Comparison of ENCODE assay signal across 32 cellular contexts in the genomic region with DNA sequence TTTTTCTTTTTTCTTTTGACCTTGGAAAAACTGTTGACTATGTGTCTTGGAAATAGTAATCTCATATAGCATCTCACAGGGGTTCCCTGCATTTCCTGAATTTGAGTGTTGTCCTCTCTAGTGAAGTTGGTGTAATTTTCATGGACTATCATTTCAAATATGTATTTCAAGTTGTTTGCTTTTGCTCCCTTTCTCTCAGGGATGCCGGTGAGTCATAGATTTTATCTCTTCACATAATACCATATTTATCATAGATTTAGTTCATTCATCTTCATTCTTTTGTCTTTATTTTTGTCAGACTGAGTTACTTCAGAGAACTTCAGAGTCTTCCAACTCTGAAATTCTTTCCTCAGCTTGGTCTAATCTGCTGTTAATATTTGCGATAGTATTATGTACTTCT.
"Had no signal": no experiment of that assay in that cellular context is flagged by ENCODE, and none has a peak within 500 bp of the region (broad histone marks: within the 10 kb centered on the region; RNA-seq: fewer than 3 reads in every experiment).

No MANE protein-coding gene starts in this region.

- H3K36me3 ChIP-seq: ascending aorta, breast epithelium, cardiac muscle cell, WERI-Rb-1 had no signal

- H3K9me3 ChIP-seq: ascending aorta had no signal

- H3K27me3 Mint-ChIP-seq: activated B cell treated with CpG ODN at 0.5 μM for 24 hours; activated CD8-positive, alpha-beta T cell treated with anti-CD3 and anti-CD28 coated beads for 36 hours; activated naive CD8-positive, alpha-beta T cell; activated T-helper 17 cell treated with anti-CD3 and anti-CD28 coated beads, Interleukin-2, amount 50 U/mL, for 72 hours; brain; dendritic cell treated with granulocyte-macrophage colony-stimulating factor and Interleukin-4, amounts not matched to agents 40 ng/mL and 50 ng/mL, for 4 days had no signal

- H3K4me3 ChIP-seq: ascending aorta, breast epithelium, cardiac muscle cell, coronary artery, dorsolateral prefrontal cortex had no signal

- H3K27me3 ChIP-seq: ascending aorta, breast epithelium, cardiac muscle cell, dorsolateral prefrontal cortex had no signal

- H3K4me3 Mint-ChIP-seq: activated B cell treated with CpG ODN at 0.5 μM for 24 hours; activated CD8-positive, alpha-beta T cell treated with anti-CD3 and anti-CD28 coated beads for 36 hours; activated naive CD8-positive, alpha-beta T cell; activated T-cell treated with anti-CD3 and anti-CD28 coated beads, Interleukin-2, amount 50 U/mL, for 4 hours; activated T-helper 17 cell treated with anti-CD3 and anti-CD28 coated beads, Interleukin-2, amount 50 U/mL, for 72 hours; brain; dendritic cell treated with granulocyte-macrophage colony-stimulating factor and Interleukin-4, amounts not matched to agents 40 ng/mL and 50 ng/mL, for 4 days; endodermal cell; T-helper 2 cell treated with Interferon-gamma antibody and Interleukin-4, amounts not matched to agents 5 μg/mL and 100 μg/mL, for 36 hours had no signal

- H3K4me1 Mint-ChIP-seq: activated B cell treated with CpG ODN at 0.5 μM for 24 hours; activated T-helper 17 cell treated with anti-CD3 and anti-CD28 coated beads, Interleukin-2, amount 50 U/mL, for 72 hours; endodermal cell had no signal

- H3K4me1 ChIP-seq: ascending aorta, breast epithelium had no signal

- DNase-seq: activated B cell treated with CpG ODN at 0.5 μM for 24 hours; activated CD4-positive, alpha-beta T cell treated with anti-CD3 and anti-CD28 coated beads for 48 hours; activated CD4-positive, alpha-beta T cell treated with anti-CD3 and anti-CD28 coated beads, Interleukin-2, amount 50 U/mL, for 1 hour; activated CD4-positive, alpha-beta T cell treated with anti-CD3 and anti-CD28 coated beads, Interleukin-2, amount 50 U/mL, for 48 hours; activated CD8-positive, alpha-beta memory T cell treated with anti-CD3 and anti-CD28 coated beads for 24 hours; activated CD8-positive, alpha-beta T cell treated with anti-CD3 and anti-CD28 coated beads for 36 hours; activated effector memory CD4-positive, alpha-beta T cell treated with Interleukin-2 at 50 U/mL for 16 hours; activated gamma-delta T cell treated with Interleukin-2 at 50 U/mL for 16 hours; activated naive CD4-positive, alpha-beta T cell treated with anti-CD3 and anti-CD28 coated beads, Interleukin-2, amount 50 U/mL, for 16 hours; activated naive CD4-positive, alpha-beta T cell treated with Interleukin-2 at 50 U/mL for 16 hours; activated T-cell treated with anti-CD3 and anti-CD28 coated beads, Interleukin-2, amount 50 U/mL, for 4 hours; central memory CD4-positive, alpha-beta T cell; cerebellar nuclear complex; dorsolateral prefrontal cortex; effector memory CD4-positive, alpha-beta T cell; endodermal cell; foreskin fibroblast; head of caudate nucleus; hippocampal formation; T1000; WERI-Rb-1 had no signal

- H3K27ac ChIP-seq: ascending aorta, breast epithelium, cardiac muscle cell, coronary artery, WERI-Rb-1 had no signal

- H3K36me3 Mint-ChIP-seq: activated naive CD8-positive, alpha-beta T cell; brain had no signal

- ATAC-seq: activated CD4-positive, CD25-positive, alpha-beta regulatory T cell treated with anti-CD3 and anti-CD28 coated beads, Interleukin-2, amount 50 U/mL, for 24 hours; activated CD8-positive, alpha-beta T cell treated with anti-CD3 and anti-CD28 coated beads for 36 hours; activated T-cell treated with anti-CD3 and anti-CD28 coated beads, Interleukin-2, amount 50 U/mL, for 4 hours; activated T-helper 17 cell treated with anti-CD3 and anti-CD28 coated beads, Interleukin-2, amount 50 U/mL, for 72 hours; esophagus mucosa had no signal

- H3K27ac Mint-ChIP-seq: activated B cell treated with CpG ODN at 0.5 μM for 24 hours; activated CD8-positive, alpha-beta T cell treated with anti-CD3 and anti-CD28 coated beads for 36 hours; activated naive CD8-positive, alpha-beta T cell; activated T-helper 17 cell treated with anti-CD3 and anti-CD28 coated beads, Interleukin-2, amount 50 U/mL, for 72 hours; brain; dendritic cell treated with granulocyte-macrophage colony-stimulating factor and Interleukin-4, amounts not matched to agents 40 ng/mL and 50 ng/mL, for 4 days; endodermal cell; T-helper 2 cell treated with Interferon-gamma antibody and Interleukin-4, amounts not matched to agents 5 μg/mL and 100 μg/mL, for 36 hours had no signal
